In genomic region chr3:169744332-169745054, GRCh38 we compare ENCODE assay signal across 10 cellular contexts. TPM values are rescaled to one million over a fixed set of nuclear protein-coding genes. Genes with fewer than 3 reads are reported as not detected.
DNase-seq lines count a peak whose midpoint lies in the region; ATAC-seq and TF ChIP-seq lines count a peak whose summit lies in the region.
"Had no signal": no experiment of that assay in that cellular context is flagged by ENCODE, and none has a peak within 500 bp of the region (broad histone marks: within the 10 kb centered on the region; RNA-seq: fewer than 3 reads in every experiment).

No MANE protein-coding gene starts in this region.

- no peak for DNase-seq in heart right ventricle
- DNase-seq in left cardiac atrium: no peak
- peak; percentile 50 for DNase-seq in RKO (ENCODE audit: low spot score)
- DNase-seq in fibroblast of the aortic adventitia (ENCODE audit: low read depth): peak; percentile 59
- no peak for DNase-seq in foreskin melanocyte
- DNase-seq in hypothalamus (lab: John Stamatoyannopoulos, UW): no peak
- DNase-seq in activated T-helper 1 cell treated with anti-CD3 and anti-CD28 coated beads, Interleukin-12 subunit alpha, Interleukin-12 subunit beta, Interleukin-2, Interleukin-4 antibody, amounts not matched to agents 30 ng/mL and 10 ng/mL and 1 ng/mL, durations not matched to agents 14 hours and 24 hours and 36 hours (ENCODE audit: low spot score): no peak
- DNase-seq: stimulated activated CD4-positive, alpha-beta T cell treated with anti-CD3 and anti-CD28 coated beads, Interleukin-2, amount 100 ng/mL, for 48 hours had no signal

- H3K4me1 Mint-ChIP-seq in activated T-helper 1 cell treated with anti-CD3 and anti-CD28 coated beads, Interleukin-12 subunit alpha, Interleukin-12 subunit beta, Interleukin-2, Interleukin-4 antibody, amounts not matched to agents 30 ng/mL and 10 ng/mL and 1 ng/mL, durations not matched to agents 14 hours and 24 hours and 36 hours (ENCODE audit: low read depth): peaks cover 8% of the 10 kb centered on the region

- ATAC-seq in heart right ventricle (peak in 2 of 8 donors; percentile 39 to 52), left cardiac atrium (no peak), HG02852 (IDR thresholded peaks at IDR 0.05; ENCODE audit: unreplicated experiment) (no peak)

- H3K36me3 Mint-ChIP-seq in activated T-helper 1 cell treated with anti-CD3 and anti-CD28 coated beads, Interleukin-12 subunit alpha, Interleukin-12 subunit beta, Interleukin-2, Interleukin-4 antibody, amounts not matched to agents 30 ng/mL and 10 ng/mL and 1 ng/mL, durations not matched to agents 14 hours and 24 hours and 36 hours (ENCODE audit: low read depth): no peaks in the 10 kb centered on the region

- peaks cover 0 to 26% (median 5%) of the 10 kb centered on the region in 7 donors for H3K27me3 ChIP-seq in heart right ventricle

- H3K4me3 ChIP-seq in heart right ventricle (no peak overlapping the region), fibroblast of the aortic adventitia (ENCODE audit: low read depth, low read length) (no peak overlapping the region)

- intact Hi-C loops in heart right ventricle (cut with DNase I) (loop anchor here in 6 of 10 donors (2.0 to 10.0 kb wide), 6 partner anchors 76 to 790 kb away; partner anchors contain the start of gene MECOM (in 1 of the 6)), left cardiac atrium (cut with DNase I) (loop anchor here in 1 of 2 donors (5.0 kb wide), 2 partner anchors 597 to 882 kb away; no protein-coding TSS in a partner anchor)
- intact Hi-C loops in activated T-helper 1 cell treated with anti-CD3 and anti-CD28 coated beads, Interleukin-12 subunit alpha, Interleukin-12 subunit beta, Interleukin-2, Interleukin-4 antibody, amounts not matched to agents 30 ng/mL and 10 ng/mL and 1 ng/mL, durations not matched to agents 14 hours and 24 hours and 36 hours (cut with micrococcal nuclease): loop anchor here (2.0 to 5.0 kb wide), 2 partner anchors 596 to 877 kb away; no protein-coding TSS in a partner anchor

- H3K9me3 Mint-ChIP-seq in activated T-helper 1 cell treated with anti-CD3 and anti-CD28 coated beads, Interleukin-12 subunit alpha, Interleukin-12 subunit beta, Interleukin-2, Interleukin-4 antibody, amounts not matched to agents 30 ng/mL and 10 ng/mL and 1 ng/mL, durations not matched to agents 14 hours and 24 hours and 36 hours: no peaks in the 10 kb centered on the region

- TF ChIP-seq CTCF in heart right ventricle (IDR thresholded peaks at IDR 0.05) (peak; percentile 12 to 72 (median 52)), fibroblast of the aortic adventitia (IDR thresholded peaks at IDR 0.05; ENCODE audit: insufficient read depth, low read length) (peak; percentile 46)

- H3K27me3 Mint-ChIP-seq in activated T-helper 1 cell treated with anti-CD3 and anti-CD28 coated beads, Interleukin-12 subunit alpha, Interleukin-12 subunit beta, Interleukin-2, Interleukin-4 antibody, amounts not matched to agents 30 ng/mL and 10 ng/mL and 1 ng/mL, durations not matched to agents 14 hours and 24 hours and 36 hours (ENCODE audit: insufficient read depth): peaks cover 26% of the 10 kb centered on the region

- no peaks in the 10 kb centered on the region for H3K36me3 ChIP-seq in heart right ventricle

- H3K4me1 ChIP-seq in heart right ventricle: peaks cover 0 to 3% (median 0%) of the 10 kb centered on the region in 9 donors

- no peak overlapping the region for H3K27ac Mint-ChIP-seq in activated T-helper 1 cell treated with anti-CD3 and anti-CD28 coated beads, Interleukin-12 subunit alpha, Interleukin-12 subunit beta, Interleukin-2, Interleukin-4 antibody, amounts not matched to agents 30 ng/mL and 10 ng/mL and 1 ng/mL, durations not matched to agents 14 hours and 24 hours and 36 hours

- no peak overlapping the region for H3K4me3 Mint-ChIP-seq in activated T-helper 1 cell treated with anti-CD3 and anti-CD28 coated beads, Interleukin-12 subunit alpha, Interleukin-12 subunit beta, Interleukin-2, Interleukin-4 antibody, amounts not matched to agents 30 ng/mL and 10 ng/mL and 1 ng/mL, durations not matched to agents 14 hours and 24 hours and 36 hours

- H3K27ac ChIP-seq in heart right ventricle: no peak overlapping the region
- H3K27ac ChIP-seq: epithelial cell of prostate had no signal

- 2 to 43% methylated on average over 1 of the region's 1 CpG for WGBS in heart right ventricle, 2 donors

- no peaks in the 10 kb centered on the region for H3K9me3 ChIP-seq in heart right ventricle

RNA-seq across cellular contexts. Expression of gene TERC, which starts 20.4 kb away (rescaled TPM):
- total RNA-seq in heart right ventricle: 1 to 10 TPM in 6 of 10 donors, under 1 TPM in 1, not detected in 3; 0.81 to 5.1 (median 2.8) TPM
- polyA plus RNA-seq in heart right ventricle: under 1 TPM in 1 of 2 donors, not detected in 1; 0.20 TPM
- 1 to 10 TPM; 1.7 to 7.2 TPM for total RNA-seq in left cardiac atrium
- 124 and 230 TPM in 2 replicates for total RNA-seq in fibroblast of the aortic adventitia (ENCODE audit: low replicate concordance)
- total RNA-seq in activated T-helper 1 cell treated with anti-CD3 and anti-CD28 coated beads, Interleukin-12 subunit alpha, Interleukin-12 subunit beta, Interleukin-2, Interleukin-4 antibody, amounts not matched to agents 30 ng/mL and 10 ng/mL and 1 ng/mL, durations not matched to agents 14 hours and 24 hours and 36 hours: 3.1 and 3.4 TPM in 2 replicates

RNA-seq across cellular contexts. Expression of gene ACTRT3, which starts 24.9 kb away (rescaled TPM):
- 1 to 10 TPM in 1 of 10 donors, under 1 TPM in 9; 0.30 to 1.1 (median 0.50) TPM for total RNA-seq in heart right ventricle
- under 1 TPM; 0.15 to 0.52 TPM for polyA plus RNA-seq in heart right ventricle
- 1 to 10 TPM; 1.6 to 2.5 TPM for total RNA-seq in left cardiac atrium
- 3.8 and 4.3 TPM in 2 replicates for total RNA-seq in fibroblast of the aortic adventitia (ENCODE audit: low replicate concordance)
- 1.1 and 1.3 TPM in 2 replicates for total RNA-seq in activated T-helper 1 cell treated with anti-CD3 and anti-CD28 coated beads, Interleukin-12 subunit alpha, Interleukin-12 subunit beta, Interleukin-2, Interleukin-4 antibody, amounts not matched to agents 30 ng/mL and 10 ng/mL and 1 ng/mL, durations not matched to agents 14 hours and 24 hours and 36 hours

RNA-seq across cellular contexts. Expression of gene MYNN, which starts 28.7 kb away (rescaled TPM):
- total RNA-seq in heart right ventricle: 10 to 100 TPM; 10.1 to 13.6 (median 12.0) TPM
- polyA plus RNA-seq in heart right ventricle: 1 to 10 TPM; 5.9 to 6.7 TPM
- total RNA-seq in left cardiac atrium: 10 to 100 TPM; 13.0 to 13.8 TPM
- total RNA-seq in fibroblast of the aortic adventitia (ENCODE audit: low replicate concordance): 14.4 and 27.1 TPM in 2 replicates
- total RNA-seq in activated T-helper 1 cell treated with anti-CD3 and anti-CD28 coated beads, Interleukin-12 subunit alpha, Interleukin-12 subunit beta, Interleukin-2, Interleukin-4 antibody, amounts not matched to agents 30 ng/mL and 10 ng/mL and 1 ng/mL, durations not matched to agents 14 hours and 24 hours and 36 hours: 14.5 and 16.8 TPM in 2 replicates

Comparison
In these comparisons a context has a peak if more than half of its experiments do, and no peak if none do; other contexts are left out.
1. DNase-seq: peak in RKO (single experiment) and fibroblast of the aortic adventitia (single experiment); none in heart right ventricle (0 of 2), left cardiac atrium (single experiment), foreskin melanocyte (single experiment), hypothalamus (0 of 51) and activated T-helper 1 cell treated with anti-CD3 and anti-CD28 coated beads, Interleukin-12 subunit alpha, Interleukin-12 subunit beta, Interleukin-2, Interleukin-4 antibody, amounts not matched to agents 30 ng/mL and 10 ng/mL and 1 ng/mL, durations not matched to agents 14 hours and 24 hours and 36 hours (single experiment).
2. RNA of gene TERC, which starts 20.4 kb away (total RNA-seq): 124 to 230 TPM in fibroblast of the aortic adventitia; 1.7 to 7.2 TPM in left cardiac atrium, 3.1 to 3.4 TPM in activated T-helper 1 cell treated with anti-CD3 and anti-CD28 coated beads, Interleukin-12 subunit alpha, Interleukin-12 subunit beta, Interleukin-2, Interleukin-4 antibody, amounts not matched to agents 30 ng/mL and 10 ng/mL and 1 ng/mL, durations not matched to agents 14 hours and 24 hours and 36 hours and 0.81 to 5.1 TPM in heart right ventricle; every median in the first group is over 10 times any median in the second.